ENCODE assay signal across 15 cellular contexts in genomic region chr14:73467800-73468199, GRCh38. TPM values are rescaled to one million over a fixed set of nuclear protein-coding genes. Genes with fewer than 3 reads are reported as not detected.
DNase-seq lines count a peak whose midpoint lies in the region; ATAC-seq, FAIRE-seq and TF ChIP-seq lines count a peak whose summit lies in the region.
"Had no signal": no experiment of that assay in that cellular context is flagged by ENCODE, and none has a peak within 500 bp of the region (broad histone marks: within the 10 kb centered on the region; RNA-seq: fewer than 3 reads in every experiment).

No MANE protein-coding gene starts in this region.

- TF ChIP-seq POLR2A in IMR-90 (IDR thresholded peaks at IDR 0.05; ENCODE audit: low read depth, low read length) (no peak), erythroblast (IDR thresholded peaks at IDR 0.05; ENCODE audit: low read length) (no peak)

- H3K4ac ChIP-seq in IMR-90 (ENCODE audit: low read depth, low read length): peak overlapping the region; percentile 96

- dilution Hi-C loops in IMR-90 (cut with HindIII; ENCODE audit: low sequenced_read_pairs, unreplicated experiment): loop anchor here (25.0 kb wide), 1 partner anchor 180 kb away; no protein-coding TSS in a partner anchor

- H3K27ac ChIP-seq in IMR-90 (ENCODE audit: insufficient read depth, low read length) (peak overlapping the region; percentile 67), astrocyte (ENCODE audit: low read depth, low read length) (peak overlapping the region; percentile 45)

- peak overlapping the region; percentile 83 for H2BK20ac ChIP-seq in IMR-90 (ENCODE audit: low read depth, low read length)

- CTCF ChIA-PET in IMR-90 (lab: Yijun Ruan, JAX): interaction anchor here (0.6 kb wide), 1 partner anchor 1613 kb away, joined by 8 read pairs; no protein-coding TSS in a partner anchor

- intact Hi-C loops in CD14-positive monocyte (cut with micrococcal nuclease): loop anchor here in 1 of 2 donors (5.0 kb wide), 1 partner anchor 45 kb away; no protein-coding TSS in a partner anchor
- intact Hi-C loops in IMR-90 (cut with micrococcal nuclease): no loop called here

- H3K9me3 Mint-ChIP-seq in CD14-positive monocyte (no peaks in the 10 kb centered on the region), astrocyte (ENCODE audit: unreplicated experiment) (no peaks in the 10 kb centered on the region)

- in situ Hi-C loops in IMR-90 (cut with MboI; ENCODE audit: low sequenced_read_pairs): loop anchor here (5.0 kb wide), 1 partner anchor 295 kb away; no protein-coding TSS in a partner anchor

- H3K79me2 ChIP-seq in astrocyte (ENCODE audit: insufficient read depth, low read length): no peaks in the 10 kb centered on the region

- H3K4me2 ChIP-seq in IMR-90 (ENCODE audit: low read depth, low read length): peak overlapping the region; percentile 51; the same call in 1 of the 2 replicates
- peak overlapping the region; percentile 52 for H3K4me2 ChIP-seq in astrocyte (ENCODE audit: low read length)

- peak overlapping the region; percentile 41 to 96; a peak in 3 of 4 replicates for H4K8ac ChIP-seq in IMR-90 (ENCODE audit: low read depth in 2 of 2, low read length in 2 of 2)

- WGBS in IMR-90 (ENCODE audit: extremely low coverage in 2 of 2, insufficient read length in 1 of 2), 2 experiments: 0% methylated on average over 1 of the region's 4 CpGs; no CpG with 5 or more reads in 1 of the 2 experiments

- peaks cover 64% of the 10 kb centered on the region for H3K4me1 Mint-ChIP-seq in CD14-positive monocyte
- peaks cover 25% of the 10 kb centered on the region for H3K4me1 Mint-ChIP-seq in astrocyte (ENCODE audit: low read depth, unreplicated experiment)

- ATAC-seq in IMR-90 (ENCODE audit: low read depth): peak; percentile 75
- ATAC-seq in GM21737 (IDR thresholded peaks at IDR 0.05; ENCODE audit: unreplicated experiment): no peak
- no peak for ATAC-seq in GM18907 (IDR thresholded peaks at IDR 0.05; ENCODE audit: unreplicated experiment)
- ATAC-seq: right lobe of liver, Right ventricle myocardium inferior had no signal

- H3K27me3 ChIP-seq in IMR-90 (ENCODE audit: control insufficient read depth, insufficient read depth, low read length): no peaks in the 10 kb centered on the region
- H3K27me3 ChIP-seq in astrocyte (ENCODE audit: insufficient read depth, low read length): no peaks in the 10 kb centered on the region
- H3K27me3 ChIP-seq: dorsolateral prefrontal cortex, right lobe of liver had no signal

- H3K27ac Mint-ChIP-seq in CD14-positive monocyte: peak overlapping the region; percentile 98 to 100 (median 100)
- peak overlapping the region; percentile 35 for H3K27ac Mint-ChIP-seq in astrocyte (ENCODE audit: unreplicated experiment)

- H3K9me1 ChIP-seq in IMR-90 (ENCODE audit: insufficient read depth, low read length): peaks cover 23% of the 10 kb centered on the region

- H3K4me3 ChIP-seq in IMR-90 (ENCODE audit: insufficient read depth, low read depth, low read length): no peak overlapping the region
- H3K4me3 ChIP-seq in astrocyte (ENCODE audit: insufficient read depth, low read depth, low read length): no peak overlapping the region
- H3K4me3 ChIP-seq: dorsolateral prefrontal cortex, right lobe of liver had no signal

- peak overlapping the region; percentile 95 for H2BK120ac ChIP-seq in IMR-90 (ENCODE audit: low read depth, low read length)

- DNase-seq in CD14-positive monocyte (ENCODE audit: low spot score): no peak
- peak; percentile 74 for DNase-seq in IMR-90
- DNase-seq in astrocyte (ENCODE audit: low read depth): no peak
- peak; percentile 29 to 54 (median 44) for DNase-seq in stimulated activated CD4-positive, alpha-beta T cell treated with anti-CD3 and anti-CD28 coated beads, Interleukin-12 subunit alpha, Interleukin-12 subunit beta, amount 100 ng/mL, for 48 hours (ENCODE audit: low read depth in 2 of 3, low spot score in 1 of 3)
- no peak for DNase-seq in erythroblast (lab: John Stamatoyannopoulos, UW)
- DNase-seq in NCI-H146 treated with DMSO at 0.1 percent for 48 hours (lab: John Stamatoyannopoulos, UW; ENCODE audit: unreplicated experiment): no peak
- DNase-seq: amygdala, dorsolateral prefrontal cortex, NCI-H1417, NCI-H510A, right lobe of liver had no signal

- peak overlapping the region; percentile 50; the same call in 1 of the 2 replicates for H3K18ac ChIP-seq in IMR-90 (ENCODE audit: low read depth, low read length)

- H2BK5ac ChIP-seq in IMR-90 (ENCODE audit: low read depth, low read length, poor library complexity, severe bottlenecking): peak overlapping the region; percentile 73

- no peak for TF ChIP-seq CTCF in CD14-positive monocyte (IDR thresholded peaks at IDR 0.05)
- no peak for TF ChIP-seq CTCF in IMR-90 (conservative IDR thresholded peaks at IDR 0.05; ENCODE audit: low read depth, low read length)
- no peak for TF ChIP-seq CTCF in astrocyte (IDR thresholded peaks at IDR 0.05; ENCODE audit: insufficient read depth, low read depth, low read length)

- H2AFZ ChIP-seq in IMR-90 (replicated peaks; ENCODE audit: low read length, poor library complexity) (peak overlapping the region; percentile 46), astrocyte (ENCODE audit: low read depth, low read length) (peak overlapping the region; percentile 42)

- peak overlapping the region; percentile 86 for H4K91ac ChIP-seq in IMR-90 (ENCODE audit: insufficient read depth, low read depth, low read length)

- H3K23ac ChIP-seq in IMR-90 (ENCODE audit: low read depth, low read length): peak overlapping the region; percentile 69; the same call in 1 of the 2 replicates

- peak overlapping the region; percentile 62 for H2AK5ac ChIP-seq in IMR-90 (ENCODE audit: low read depth, low read length)

- H3K4me1 ChIP-seq in IMR-90 (ENCODE audit: control insufficient read depth, insufficient read depth, low read length) (peaks cover 22% of the 10 kb centered on the region), astrocyte (ENCODE audit: insufficient read depth, low read length) (peaks cover 32% of the 10 kb centered on the region)

- H3K36me3 Mint-ChIP-seq in CD14-positive monocyte (peaks cover 0 to 4% of the 10 kb centered on the region in 2 donors), astrocyte (ENCODE audit: low read depth, unreplicated experiment) (no peaks in the 10 kb centered on the region)

- TF ChIP-seq RAD21 in IMR-90 (IDR thresholded peaks at IDR 0.05; ENCODE audit: low read length): no peak; the same call in none of the 2 replicates

- H2AK9ac ChIP-seq in IMR-90 (replicated peaks; ENCODE audit: low read depth, low read length, poor library complexity): peak overlapping the region; percentile 3

- H4K5ac ChIP-seq in IMR-90 (ENCODE audit: low read depth, low read length): peak overlapping the region; percentile 25

- H3K27me3 Mint-ChIP-seq in CD14-positive monocyte (ENCODE audit: low read depth in 3 of 3): peaks cover 0 to 2% (median 0%) of the 10 kb centered on the region in 3 donors
- no peaks in the 10 kb centered on the region for H3K27me3 Mint-ChIP-seq in astrocyte (ENCODE audit: low read depth, unreplicated experiment)

- H2BK15ac ChIP-seq in IMR-90 (ENCODE audit: low read depth, low read length): peak overlapping the region; percentile 96; the same call in 2 of the 3 replicates

- no peaks in the 10 kb centered on the region for H4K20me1 ChIP-seq in IMR-90 (ENCODE audit: insufficient read depth, low read length)
- H4K20me1 ChIP-seq in astrocyte (ENCODE audit: insufficient read depth, low read length): no peaks in the 10 kb centered on the region

- no TSS peak for BruUV-seq in IMR-90 (replicated peaks; lab: Mats Ljungman, UMichigan)

- no peak for FAIRE-seq in astrocyte (lab: Jason Lieb, UNC)
- FAIRE-seq: frontal cortex had no signal

- no peak overlapping the region; the same call in 1 of the 2 replicates for H3K56ac ChIP-seq in IMR-90 (ENCODE audit: extremely low read depth, insufficient read depth, low read length)

- H3K4me3 Mint-ChIP-seq in CD14-positive monocyte (no peak overlapping the region), astrocyte (ENCODE audit: unreplicated experiment) (no peak overlapping the region)

- H3K9me3 ChIP-seq in IMR-90 (ENCODE audit: control insufficient read depth, insufficient read depth, low read length): no peaks in the 10 kb centered on the region
- no peaks in the 10 kb centered on the region for H3K9me3 ChIP-seq in astrocyte (ENCODE audit: insufficient read depth, low read depth, low read length)
- H3K9me3 ChIP-seq: right lobe of liver had no signal

- peaks cover 3 to 32% of the 10 kb centered on the region in 2 experiments; a peak in 2 of 4 replicates for H3K79me1 ChIP-seq in IMR-90 (ENCODE audit: low read depth in 1 of 2, low read length in 2 of 2)

- H3K14ac ChIP-seq in IMR-90 (replicated peaks; ENCODE audit: low read depth, low read length): peak overlapping the region; percentile 77

- H3K9ac ChIP-seq in IMR-90 (ENCODE audit: low read depth, low read length) (no peak overlapping the region), astrocyte (ENCODE audit: low read length) (no peak overlapping the region)

- H3K36me3 ChIP-seq in IMR-90 (ENCODE audit: control insufficient read depth, insufficient read depth, low read length) (no peaks in the 10 kb centered on the region), astrocyte (ENCODE audit: insufficient read depth, low read length) (no peaks in the 10 kb centered on the region)
- H3K36me3 ChIP-seq: right lobe of liver had no signal

- POLR2A ChIA-PET in IMR-90 (lab: Charles Lee; ENCODE audit: unreplicated experiment): interaction anchor here (0.6 to 1.1 kb wide), 3 partner anchors 11 to 399 kb away, joined by 4 to 17 read pairs (median 5); no protein-coding TSS in a partner anchor

TF ChIP-seq in IMR-90, 13 proteins besides CTCF, POLR2A, EP300 and RAD21:
- TF ChIP-seq FOS (IDR thresholded peaks at IDR 0.05; ENCODE audit: low read depth, low read length): peak; percentile 22
- no peak for TF ChIP-seq MAFK (IDR thresholded peaks at IDR 0.05; ENCODE audit: low read depth, low read length)
- TF ChIP-seq MAZ (IDR thresholded peaks at IDR 0.05; ENCODE audit: borderline replicate concordance, low read depth, low read length): no peak

RNA-seq across cellular contexts. Expression of gene NUMB, which starts 9.5 kb away (rescaled TPM):
- polyA plus RNA-seq in CD14-positive monocyte: 100 to 1,000 TPM in 1 of 2 donors, 10 to 100 TPM in 1; 83.4 to 126 TPM
- total RNA-seq in IMR-90 (2012; rRNA removed): 41.7 and 45.9 TPM in 2 replicates
- 114 and 135 TPM in 2 replicates for polyA plus RNA-seq in IMR-90 (2012; rRNA removed)
- polyA plus RNA-seq in IMR-90 (2012; cell fraction: cytosol; rRNA removed): 49.6 and 56.5 TPM in 2 replicates
- polyA plus RNA-seq in IMR-90 (2012; cell fraction: nucleus; rRNA removed; ENCODE audit: low replicate concordance): 202 and 237 TPM in 2 replicates
- 89.2 and 93.9 TPM in 2 replicates for total RNA-seq in astrocyte

RNA-seq across cellular contexts. Expression of gene RIOX1, which starts 22.9 kb away (rescaled TPM):
- polyA plus RNA-seq in CD14-positive monocyte (1 to 10 TPM; 5.4 to 6.6 TPM), IMR-90 (2012; rRNA removed) (9.5 and 10.1 TPM in 2 replicates)
- total RNA-seq in IMR-90 (2012; rRNA removed) (11.7 and 12.9 TPM in 2 replicates), astrocyte (11.3 and 12.5 TPM in 2 replicates)
- 8.1 and 13.4 TPM in 2 replicates for polyA plus RNA-seq in IMR-90 (2012; cell fraction: cytosol; rRNA removed)
- 2.8 and 6.0 TPM in 2 replicates for polyA plus RNA-seq in IMR-90 (2012; cell fraction: nucleus; rRNA removed; ENCODE audit: low replicate concordance)

Comparison
In these comparisons a context has a peak if more than half of its experiments do, and no peak if none do; other contexts are left out.
1. DNase-seq: peak in IMR-90 (single experiment) and stimulated activated CD4-positive, alpha-beta T cell treated with anti-CD3 and anti-CD28 coated beads, Interleukin-12 subunit alpha, Interleukin-12 subunit beta, amount 100 ng/mL, for 48 hours (3 of 3); none in CD14-positive monocyte (single experiment), astrocyte (single experiment), erythroblast (0 of 2) and NCI-H146 treated with DMSO at 0.1 percent for 48 hours (single experiment).